Comparison of ENCODE assay signal across 11 cellular contexts in the genomic region with DNA sequence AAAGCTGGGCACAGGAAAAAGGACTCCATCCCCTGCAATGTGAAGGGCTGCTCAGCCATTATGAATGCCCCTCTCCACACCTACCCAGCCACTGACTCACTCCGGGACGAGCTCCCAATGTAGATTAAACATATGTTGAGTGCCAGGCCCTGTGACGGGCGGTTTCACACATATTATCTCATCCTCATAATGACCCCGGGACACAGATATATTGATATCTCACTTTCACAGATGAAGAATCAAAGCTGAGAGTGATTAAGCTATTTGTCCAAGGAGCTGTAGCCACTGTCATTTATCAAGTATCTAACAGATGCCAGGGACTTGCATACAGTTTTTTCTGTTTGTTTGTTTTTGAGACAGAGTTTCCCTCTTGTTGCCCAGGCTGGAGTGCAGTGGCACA. TPM values are rescaled to one million over a fixed set of nuclear protein-coding genes. Genes with fewer than 3 reads are reported as not detected.
DNase-seq lines count a peak whose midpoint lies in the region; ATAC-seq, FAIRE-seq and TF ChIP-seq lines count a peak whose summit lies in the region.
"Had no signal": no experiment of that assay in that cellular context is flagged by ENCODE, and none has a peak within 500 bp of the region (broad histone marks: within the 10 kb centered on the region; RNA-seq: fewer than 3 reads in every experiment).

No MANE protein-coding gene starts in this region.

- H3K27ac ChIP-seq in BLaER1 treated with 17β-estradiol and CSF1 and Interleukin-3, amounts not matched to agents 10 nM and 100 nM, result peak overlapping the region; percentile 13 to 89 (median 77); a peak in 20 of 22 replicates
- no peak overlapping the region for H3K27ac ChIP-seq in GM12878 (ENCODE audit: control insufficient read depth, insufficient read depth)

- no peak overlapping the region for H2AFZ ChIP-seq in GM12878 (ENCODE audit: control insufficient read depth, low read depth, low read length)

- TF ChIP-seq CTCF in GM12878 (IDR thresholded peaks at IDR 0.05 in 2 of 3, conservative IDR thresholded peaks at IDR 0.05 in 1 of 3; ENCODE audit: control insufficient read depth in 2 of 3, extremely low read depth in 1 of 3, insufficient read depth in 1 of 3, low read depth in 3 of 3, low read length in 3 of 3) (no peak), neural crest cell (conservative IDR thresholded peaks at IDR 0.05) (no peak)

- peaks cover 0 to 85% (median 63%) of the 10 kb centered on the region in 10 experiments; a peak in 16 of 20 replicates for H3K4me1 ChIP-seq in BLaER1 treated with 17β-estradiol and CSF1 and Interleukin-3, amounts not matched to agents 10 nM and 100 nM
- H3K4me1 ChIP-seq in GM12878 (ENCODE audit: control insufficient read depth, insufficient read depth, low read length), result no peaks in the 10 kb centered on the region; the same call in 1 of the 2 replicates

- no peaks in the 10 kb centered on the region for H3K27me3 Mint-ChIP-seq in neural crest cell (ENCODE audit: low read depth)
- H3K27me3 Mint-ChIP-seq: B cell had no signal

- H3K36me3 ChIP-seq in BLaER1 treated with 17β-estradiol and CSF1 and Interleukin-3, amounts not matched to agents 10 nM and 100 nM, result no peaks in the 10 kb centered on the region
- no peaks in the 10 kb centered on the region for H3K36me3 ChIP-seq in GM12878 (ENCODE audit: control insufficient read depth in 2 of 2, insufficient read depth in 2 of 2, low read length in 1 of 2)

- no peaks in the 10 kb centered on the region for H3K9me3 ChIP-seq in BLaER1 treated with 17β-estradiol and CSF1 and Interleukin-3, amounts not matched to agents 10 nM and 100 nM (replicated peaks in 1 of 11)
- no peaks in the 10 kb centered on the region for H3K9me3 ChIP-seq in GM12878 (replicated peaks; ENCODE audit: control insufficient read depth, insufficient read depth, low read length)

- no peaks in the 10 kb centered on the region for H3K9me3 Mint-ChIP-seq in neural crest cell

- TF ChIP-seq EP300 in GM12878 (IDR thresholded peaks at IDR 0.05; ENCODE audit: borderline replicate concordance in 1 of 2, control insufficient read depth in 1 of 2, low read depth in 2 of 2, low read length in 2 of 2), result no peak

- RAD21 ChIA-PET in GM12878 (lab: Charles Lee; ENCODE audit: unreplicated experiment), result no interaction called here

- H3K4me3 ChIP-seq in BLaER1 treated with 17β-estradiol and CSF1 and Interleukin-3, amounts not matched to agents 10 nM and 100 nM, result no peak overlapping the region
- H3K4me3 ChIP-seq in GM12878, result no peak overlapping the region

- 76% methylated on average over 5 of the region's 5 CpGs for WGBS in GM12878 (ENCODE audit: insufficient coverage, insufficient replicate concordance, low lambda C conversion rate, missing lambda C conversion rate)

- peak overlapping the region; percentile 78 for H3K27ac Mint-ChIP-seq in neural crest cell (ENCODE audit: unreplicated experiment)
- H3K27ac Mint-ChIP-seq: B cell had no signal

- FAIRE-seq in GM12878 (lab: Jason Lieb, UNC), result no peak

- no peaks in the 10 kb centered on the region for H3K79me2 ChIP-seq in GM12878 (ENCODE audit: control insufficient read depth, insufficient read depth, low read length)

- intact Hi-C loops in GM12878 (cut with micrococcal nuclease; ENCODE audit: unreplicated experiment), result no loop called here

- no peak overlapping the region for H3K4me3 Mint-ChIP-seq in neural crest cell
- H3K4me3 Mint-ChIP-seq: B cell had no signal

- POLR2A ChIA-PET in GM12878 (lab: Charles Lee), result interaction anchor here (0.5 to 0.7 kb wide), 4 partner anchors 85 to 372 kb away, joined by 3 to 11 read pairs (median 3); no protein-coding TSS in a partner anchor

- CTCF ChIA-PET in GM12878 (lab: Yijun Ruan, JAX), result interaction anchor here (0.8 to 1.0 kb wide), 4 partner anchors 11 to 41 kb away, joined by 3 read pairs; no protein-coding TSS in a partner anchor

- no peak for TF ChIP-seq RAD21 in GM12878 (IDR thresholded peaks at IDR 0.05; ENCODE audit: insufficient read depth, low read depth, low read length)

- SMC1A ChIA-PET in GM12878 (lab: Charles Lee; ENCODE audit: uncharacterized antibody, unreplicated experiment), result interaction anchor here (0.6 to 1.4 kb wide), 2 partner anchors 22 to 26 kb away, joined by 3 read pairs; no protein-coding TSS in a partner anchor

- ATAC-seq in GM12878 (peak; percentile 55), HG03521 (IDR thresholded peaks at IDR 0.05; ENCODE audit: unreplicated experiment) (no peak)

- peak overlapping the region in 10 of 11 experiments; percentile 17 to 92 (median 79); a peak in 17 of 22 replicates for H3K4me2 ChIP-seq in BLaER1 treated with 17β-estradiol and CSF1 and Interleukin-3, amounts not matched to agents 10 nM and 100 nM
- no peak overlapping the region for H3K4me2 ChIP-seq in GM12878 (ENCODE audit: control insufficient read depth, insufficient read depth)

- DNase-seq in HUDEP-2 (lab: John Stamatoyannopoulos, UW; ENCODE audit: unreplicated experiment in 76 of 76), result peak in 74 of 76 experiments; percentile 28 to 98 (median 84)
- no peak for DNase-seq in GM12878 (ENCODE audit: low read depth, low spot score)
- no peak for DNase-seq in neural crest cell (ENCODE audit: low read depth, low spot score)
- no peak for DNase-seq in ACHN
- DNase-seq in NCI-H128 (lab: John Stamatoyannopoulos, UW; ENCODE audit: unreplicated experiment), result no peak
- DNase-seq: cerebellar nuclear complex; NK-92 treated with Interleukin-12 subunit alpha and Interleukin-12 subunit beta, amount 100 ng/mL, for 24 hours; stimulated activated CD4-positive, alpha-beta T cell treated with anti-CD3 and anti-CD28 coated beads, Interleukin-2, amount 100 ng/mL, for 24 hours had no signal

- H4K20me1 ChIP-seq in BLaER1 treated with 17β-estradiol and CSF1 and Interleukin-3, amounts not matched to agents 10 nM and 100 nM, result no peaks in the 10 kb centered on the region
- H4K20me1 ChIP-seq in GM12878 (ENCODE audit: control insufficient read depth, insufficient read depth), result no peaks in the 10 kb centered on the region

- in situ Hi-C loops in GM12878 (cut with MboI), result no loop called here
- in situ Hi-C loops in ACHN (cut with HindIII; ENCODE audit: low pct_ligation_motif_present, low pct_unique_long_range_greater_than_20kb, low sequenced_read_pairs), result no loop called here

- H3K4me1 Mint-ChIP-seq in neural crest cell, result peaks cover 11% of the 10 kb centered on the region
- H3K4me1 Mint-ChIP-seq: B cell had no signal

- no peaks in the 10 kb centered on the region for H3K27me3 ChIP-seq in BLaER1 treated with 17β-estradiol and CSF1 and Interleukin-3, amounts not matched to agents 10 nM and 100 nM
- no peaks in the 10 kb centered on the region for H3K27me3 ChIP-seq in GM12878 (replicated peaks in 1 of 2; ENCODE audit: control insufficient read depth in 2 of 2, insufficient read depth in 2 of 2, low read length in 1 of 2)

- no TSS peak for BruUV-seq in GM12878 (replicated peaks; lab: Mats Ljungman, UMichigan)

- no peak for TF ChIP-seq POLR2A in GM12878 (IDR thresholded peaks at IDR 0.05; ENCODE audit: low read depth, low read length)

- H3K9ac ChIP-seq in BLaER1 treated with 17β-estradiol and CSF1 and Interleukin-3, amounts not matched to agents 10 nM and 100 nM, result peak overlapping the region in 5 of 11 experiments; percentile 31 to 64 (median 54); a peak in 10 of 22 replicates
- no peak overlapping the region for H3K9ac ChIP-seq in GM12878 (ENCODE audit: control insufficient read depth, insufficient read depth, low read length)

- H3K36me3 Mint-ChIP-seq in neural crest cell (ENCODE audit: low read depth), result no peaks in the 10 kb centered on the region

TF ChIP-seq in GM12878, 131 proteins besides CTCF, POLR2A, EP300 and RAD21 (continues in another document):
- TF ChIP-seq RCOR1 (conservative IDR thresholded peaks at IDR 0.05; ENCODE audit: low read depth, low read length) (no peak), IKZF1 (conservative IDR thresholded peaks at IDR 0.05) (peak; percentile 53), ZZZ3 (IDR thresholded peaks at IDR 0.05; ENCODE audit: control insufficient read depth, insufficient read length, low read depth) (no peak), NR2F1 (conservative IDR thresholded peaks at IDR 0.05) (0 out of 2 replicates have a peak, but pooled peaks have one; percentile 46), RB1 (IDR thresholded peaks at IDR 0.05; ENCODE audit: borderline replicate concordance) (no peak), HDAC2 (IDR thresholded peaks at IDR 0.05) (no peak), MTA2 (IDR thresholded peaks at IDR 0.05; ENCODE audit: low read depth) (peak; percentile 63; the same call in 1 of the 2 replicates), RFX5 (IDR thresholded peaks at IDR 0.05; ENCODE audit: low read depth, low read length) (no peak), IRF4 (IDR thresholded peaks at IDR 0.05; ENCODE audit: low read depth, low read length) (no peak), SMC3 (IDR thresholded peaks at IDR 0.05; ENCODE audit: borderline replicate concordance, low read length) (no peak)
- TF ChIP-seq, protein P1, sequence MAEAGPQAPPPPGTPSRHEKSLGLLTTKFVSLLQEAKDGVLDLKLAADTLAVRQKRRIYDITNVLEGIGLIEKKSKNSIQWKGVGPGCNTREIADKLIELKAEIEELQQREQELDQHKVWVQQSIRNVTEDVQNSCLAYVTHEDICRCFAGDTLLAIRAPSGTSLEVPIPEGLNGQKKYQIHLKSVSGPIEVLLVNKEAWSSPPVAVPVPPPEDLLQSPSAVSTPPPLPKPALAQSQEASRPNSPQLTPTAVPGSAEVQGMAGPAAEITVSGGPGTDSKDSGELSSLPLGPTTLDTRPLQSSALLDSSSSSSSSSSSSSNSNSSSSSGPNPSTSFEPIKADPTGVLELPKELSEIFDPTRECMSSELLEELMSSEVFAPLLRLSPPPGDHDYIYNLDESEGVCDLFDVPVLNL (IDR thresholded peaks at IDR 0.05; ENCODE audit: low read depth, low read length), result no peak

RNA-seq across cellular contexts. Expression of a gene that starts 35.0 kb away (rescaled TPM):
- 28.5 and 29.1 TPM in 2 replicates for total RNA-seq in GM12878 (2013; cell fraction: nucleolus; rRNA removed)
- total RNA-seq in GM12878 (2014; rRNA removed) (6.7 and 8.0 TPM in 2 replicates), GM12878 (2014; rRNA removed; fragmentation: Illumina TruSeq; extraction: Trizol) (10.0 and 10.6 TPM in 2 replicates), GM12878 (2021) (13.4 and 14.1 TPM in 2 replicates), neural crest cell (9.1 and 9.5 TPM in 2 replicates)
- polyA plus RNA-seq in GM12878 (2011; ENCODE audit: low read depth), result 3.9 TPM
- polyA plus RNA-seq in GM12878 (2011; rRNA removed) (10.2 and 17.7 TPM in 2 replicates), GM12878 (2014; fragmentation: Illumina TruSeq; extraction: Trizol) (7.4 and 8.7 TPM in 2 replicates), GM12878 (2014; fragmentation: Nextera tagmentation; extraction: Ambion mirVana) (1 to 10 TPM; 3.5 to 4.0 TPM), GM12878 (2014; rRNA removed) (4.3 and 4.5 TPM in 2 replicates), GM12878 (2016; fragmentation: Nextera tagmentation; extraction: Ambion mirVana) (10 to 100 TPM; 11.8 to 13.9 TPM)
- 4.4 and 4.7 TPM in 2 replicates for polyA plus RNA-seq in GM12878 (2011; cell fraction: cytosol; rRNA removed)
- polyA plus RNA-seq in GM12878 (2011; cell fraction: nucleus; rRNA removed), result 8.1 and 8.6 TPM in 2 replicates
- polyA plus RNA-seq in GM12878 (2012), result 6.2 and 7.7 TPM in 2 replicates
- 13.4 and 16.5 TPM in 2 replicates for polyA minus RNA-seq in GM12878 (2011; rRNA and poly(A)+ RNA removed)
- polyA minus RNA-seq in GM12878 (2011; cell fraction: cytosol; rRNA and poly(A)+ RNA removed), result 9.1 and 9.9 TPM in 2 replicates
- 16.4 and 21.0 TPM in 2 replicates for polyA minus RNA-seq in GM12878 (2011; cell fraction: nucleus; rRNA and poly(A)+ RNA removed)

Comparison
In these comparisons a context has a peak if more than half of its experiments do, and no peak if none do; other contexts are left out.
1. DNase-seq: peak in HUDEP-2 (74 of 76); none in GM12878 (single experiment), neural crest cell (single experiment), ACHN (single experiment) and NCI-H128 (single experiment).